In the genomic region with DNA sequence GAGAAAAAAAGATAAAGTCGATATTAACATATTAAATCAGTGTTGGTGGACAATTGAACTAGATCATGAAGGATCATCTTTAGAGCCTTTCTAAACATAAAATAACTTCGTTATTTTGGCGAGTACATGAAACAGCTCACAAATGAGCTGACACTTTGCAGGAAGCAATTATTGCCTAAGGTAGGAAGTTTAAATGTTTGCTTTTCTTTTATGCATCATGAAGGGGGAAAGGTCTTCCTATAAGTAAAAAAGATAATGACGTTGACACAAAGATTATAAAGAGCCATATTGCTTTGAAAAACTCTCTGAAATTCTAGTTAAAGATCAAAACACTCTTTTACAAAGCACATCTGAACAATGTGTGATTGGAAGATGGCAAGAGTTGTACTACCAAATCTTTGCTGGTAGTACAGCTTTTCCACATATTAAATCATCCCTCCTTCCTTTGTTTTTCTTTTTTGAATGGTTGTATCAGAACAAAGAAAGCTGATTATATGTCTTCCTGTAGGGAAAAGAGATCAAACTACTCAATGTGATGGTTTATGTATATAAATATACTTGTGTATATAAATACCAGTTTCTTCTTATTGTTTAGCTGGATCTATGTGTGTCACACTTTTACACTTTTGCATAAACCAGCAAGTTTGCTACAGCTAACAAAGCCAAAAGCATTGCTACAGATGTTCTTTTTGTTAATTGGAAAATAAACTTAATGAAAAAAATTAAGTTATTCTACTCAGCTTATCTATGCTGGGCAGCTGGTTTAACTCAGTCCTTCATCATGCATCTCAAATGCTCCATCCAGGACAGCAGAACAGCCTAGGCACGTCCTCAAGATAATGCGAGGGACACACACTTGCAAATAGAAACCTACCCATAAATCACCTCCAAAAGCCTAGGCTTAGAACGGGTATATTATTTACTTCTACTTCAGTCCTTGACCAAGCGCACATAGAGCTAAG, we compare ENCODE assay signal across 26 cellular contexts.
DNase-seq lines count a peak whose midpoint lies in the region; ATAC-seq, FAIRE-seq and TF ChIP-seq lines count a peak whose summit lies in the region.
"Had no signal": no experiment of that assay in that cellular context is flagged by ENCODE, and none has a peak within 500 bp of the region (broad histone marks: within the 10 kb centered on the region; RNA-seq: fewer than 3 reads in every experiment).

No MANE protein-coding gene starts in this region.

- H2AFZ ChIP-seq in HepG2 (ENCODE audit: low read length) (no peak overlapping the region), PC-3 (ENCODE audit: low read length) (no peak overlapping the region), hepatocyte (no peak overlapping the region)
- H2AFZ ChIP-seq: GM23248, PC-9 had no signal

- H3K4me1 ChIP-seq in HepG2 (ENCODE audit: insufficient read depth, low read length) (peaks cover 23% of the 10 kb centered on the region), right lobe of liver (no peaks in the 10 kb centered on the region), PC-3 (ENCODE audit: insufficient read depth, low read length) (no peaks in the 10 kb centered on the region), hepatocyte (ENCODE audit: insufficient read depth) (no peaks in the 10 kb centered on the region), heart left ventricle (no peaks in the 10 kb centered on the region)
- H3K4me1 ChIP-seq: BLaER1 treated with 17β-estradiol and CSF1 and Interleukin-3, amounts not matched to agents 10 nM and 100 nM; SJCRH30 had no signal

- ATAC-seq in HepG2 (peak; percentile 88), right lobe of liver (no peak), PC-3 (peak; percentile 53), heart left ventricle (no peak)
- ATAC-seq: GM12878, K562, Right ventricle myocardium inferior had no signal

- BruUV-seq in HepG2 (replicated peaks; lab: Mats Ljungman, UMichigan) (no TSS peak), PC-3 (replicated peaks; lab: Mats Ljungman, UMichigan) (no TSS peak)

- H3K9me3 ChIP-seq in HepG2 (ENCODE audit: low read length) (no peaks in the 10 kb centered on the region), right lobe of liver (no peaks in the 10 kb centered on the region), PC-3 (ENCODE audit: low read length) (no peaks in the 10 kb centered on the region), hepatocyte (ENCODE audit: low read depth) (no peaks in the 10 kb centered on the region), heart left ventricle (peaks cover 0 to 7% (median 0%) of the 10 kb centered on the region in 12 donors)
- H3K9me3 ChIP-seq: BLaER1 treated with 17β-estradiol and CSF1 and Interleukin-3, amounts not matched to agents 10 nM and 100 nM; SJCRH30 had no signal

- intact Hi-C loops in HepG2 (cut with micrococcal nuclease; ENCODE audit: unreplicated experiment): no loop called here
- intact Hi-C loops in right lobe of liver (cut with DNase I): no loop called here
- intact Hi-C loops in PC-3 (cut with micrococcal nuclease): no loop called here
- intact Hi-C loops in heart left ventricle (cut with DNase I): no loop called here

- FAIRE-seq in HepG2 (lab: Jason Lieb, UNC): peak; percentile 70
- FAIRE-seq: GM12878, K562 had no signal

- DNase-seq in HepG2 (ENCODE audit: low spot score): peak; percentile 84
- no peak for DNase-seq in right lobe of liver
- DNase-seq in PC-3: no peak
- no peak for DNase-seq in hepatocyte (ENCODE audit: low spot score)
- no peak for DNase-seq in brain microvascular endothelial cell
- DNase-seq in heart left ventricle: no peak
- no peak for DNase-seq in superior temporal gyrus (ENCODE audit: extremely low spot score)
- DNase-seq: CD4-positive, alpha-beta T cell; DMS79; EL; GDM1; GM23248; H7; MM.1S; NCI-H1436; NCI-H187 treated with DMSO at 0.1 percent for 48 hours; NCI-H2171 treated with DMSO at 0.1 percent for 48 hours; NCI-H345; NCI-H510A treated with DMSO at 0.1 percent for 48 hours; NCI-H774; PC-9; SJCRH30 had no signal

- POLR2A ChIA-PET in HepG2 (lab: Yijun Ruan, JAX) (no interaction called here), PC-3 (lab: Charles Lee; ENCODE audit: unreplicated experiment) (interaction anchor here (0.5 kb wide), 1 partner anchor 975 kb away, joined by 5 read pairs; no protein-coding TSS in a partner anchor)

- 38% methylated on average over 8 of the region's 8 CpGs for WGBS in HepG2 (ENCODE audit: low lambda C conversion rate)
- 33% methylated on average over 8 of the region's 8 CpGs for WGBS in right lobe of liver (ENCODE audit: insufficient coverage, low coverage, low lambda C conversion rate, missing lambda C conversion rate)
- 51% methylated on average over 8 of the region's 8 CpGs for WGBS in hepatocyte (ENCODE audit: low lambda C conversion rate, missing lambda C conversion rate)
- WGBS in heart left ventricle, 4 donors: 42 to 53% (median 47%) methylated on average over 8 of the region's 8 CpGs

- no peaks in the 10 kb centered on the region for H3K36me3 ChIP-seq in HepG2 (replicated peaks in 1 of 2; ENCODE audit: control insufficient read depth in 1 of 2, insufficient read depth in 2 of 2, low read length in 2 of 2)
- no peaks in the 10 kb centered on the region for H3K36me3 ChIP-seq in right lobe of liver
- H3K36me3 ChIP-seq in PC-3 (ENCODE audit: low read depth, low read length): no peaks in the 10 kb centered on the region
- no peaks in the 10 kb centered on the region for H3K36me3 ChIP-seq in hepatocyte (replicated peaks; ENCODE audit: insufficient read depth, low read depth)
- no peaks in the 10 kb centered on the region for H3K36me3 ChIP-seq in brain microvascular endothelial cell (replicated peaks)
- H3K36me3 ChIP-seq in heart left ventricle: no peaks in the 10 kb centered on the region
- H3K36me3 ChIP-seq: BLaER1 treated with 17β-estradiol and CSF1 and Interleukin-3, amounts not matched to agents 10 nM and 100 nM; SJCRH30 had no signal

- no peak for TF ChIP-seq POLR2A in HepG2 (IDR thresholded peaks at IDR 0.05; ENCODE audit: insufficient read depth in 1 of 2, low read depth in 2 of 2, low read length in 2 of 2)
- TF ChIP-seq POLR2A in right lobe of liver (IDR thresholded peaks at IDR 0.05): no peak
- TF ChIP-seq POLR2A in heart left ventricle (IDR thresholded peaks at IDR 0.05): no peak

- H3F3A ChIP-seq in PC-3 (ENCODE audit: low read length, unreplicated experiment): no peaks in the 10 kb centered on the region

- H3K4me2 ChIP-seq in HepG2 (ENCODE audit: low read depth, low read length) (0 out of 2 replicates have a peak overlapping the region, but pooled peaks have one; percentile 19), PC-3 (ENCODE audit: low read length) (no peak overlapping the region), hepatocyte (peak overlapping the region; percentile 20)
- H3K4me2 ChIP-seq: BLaER1 treated with 17β-estradiol and CSF1 and Interleukin-3, amounts not matched to agents 10 nM and 100 nM; PC-9 had no signal

- TF ChIP-seq CTCF in HepG2 (CRISPR knock-in tag; IDR thresholded peaks at IDR 0.05): no peak
- TF ChIP-seq CTCF in right lobe of liver (IDR thresholded peaks at IDR 0.05): no peak
- no peak for TF ChIP-seq CTCF in PC-3 (conservative IDR thresholded peaks at IDR 0.05; ENCODE audit: low read depth, low read length)
- TF ChIP-seq CTCF in hepatocyte (IDR thresholded peaks at IDR 0.05; ENCODE audit: poor library complexity): no peak
- no peak for TF ChIP-seq CTCF in brain microvascular endothelial cell (IDR thresholded peaks at IDR 0.05; ENCODE audit: low read depth, low read length, missing control alignments)
- no peak for TF ChIP-seq CTCF in heart left ventricle (IDR thresholded peaks at IDR 0.05)

- H3K27me3 ChIP-seq in HepG2 (ENCODE audit: control insufficient read depth in 1 of 2, insufficient read depth in 2 of 2, low read length in 2 of 2) (no peaks in the 10 kb centered on the region), right lobe of liver (no peaks in the 10 kb centered on the region), PC-3 (ENCODE audit: low read length) (no peaks in the 10 kb centered on the region), hepatocyte (no peaks in the 10 kb centered on the region), brain microvascular endothelial cell (replicated peaks) (no peaks in the 10 kb centered on the region), heart left ventricle (no peaks in the 10 kb centered on the region)
- H3K27me3 ChIP-seq: BLaER1 treated with 17β-estradiol and CSF1 and Interleukin-3, amounts not matched to agents 10 nM and 100 nM; SJCRH30 had no signal

- H3K9me2 ChIP-seq in PC-3 (replicated peaks; ENCODE audit: low read length) (no peaks in the 10 kb centered on the region), hepatocyte (replicated peaks; ENCODE audit: insufficient read depth) (no peaks in the 10 kb centered on the region)

- no peak overlapping the region for H3K4me3 ChIP-seq in HepG2 (replicated peaks in 1 of 3; ENCODE audit: insufficient read depth in 1 of 3, low read depth in 2 of 3, low read length in 3 of 3)
- H3K4me3 ChIP-seq in right lobe of liver: no peak overlapping the region
- no peak overlapping the region for H3K4me3 ChIP-seq in PC-3 (ENCODE audit: low read length)
- H3K4me3 ChIP-seq in hepatocyte: no peak overlapping the region
- no peak overlapping the region for H3K4me3 ChIP-seq in brain microvascular endothelial cell (ENCODE audit: low read depth, low read length)
- H3K4me3 ChIP-seq in heart left ventricle: no peak overlapping the region
- H3K4me3 ChIP-seq: BLaER1 treated with 17β-estradiol and CSF1 and Interleukin-3, amounts not matched to agents 10 nM and 100 nM; GM12878; GM23248; K562; PC-9; SJCRH30 had no signal

- H3K9ac ChIP-seq in HepG2 (ENCODE audit: insufficient read depth, low read depth, low read length) (no peak overlapping the region), PC-3 (ENCODE audit: low read length) (no peak overlapping the region)
- H3K9ac ChIP-seq: BLaER1 treated with 17β-estradiol and CSF1 and Interleukin-3, amounts not matched to agents 10 nM and 100 nM; GM23248 had no signal

- H3K27ac ChIP-seq in HepG2 (ENCODE audit: extremely low read length, insufficient read depth, low read length) (peak overlapping the region; percentile 48), right lobe of liver (no peak overlapping the region), PC-3 (ENCODE audit: low read length) (no peak overlapping the region), hepatocyte (no peak overlapping the region), brain microvascular endothelial cell (no peak overlapping the region), heart left ventricle (no peak overlapping the region)
- H3K27ac ChIP-seq: BLaER1 treated with 17β-estradiol and CSF1 and Interleukin-3, amounts not matched to agents 10 nM and 100 nM; GM23248; PC-9; SJCRH30 had no signal

- no peak for TF ChIP-seq RAD21 in HepG2 (CRISPR knock-in tag; IDR thresholded peaks at IDR 0.05)

- no peaks in the 10 kb centered on the region for H4K20me1 ChIP-seq in HepG2 (ENCODE audit: insufficient read depth, low read length)
- H4K20me1 ChIP-seq in PC-3 (ENCODE audit: low read length): no peaks in the 10 kb centered on the region
- no peaks in the 10 kb centered on the region for H4K20me1 ChIP-seq in hepatocyte (ENCODE audit: insufficient read depth, poor library complexity, severe bottlenecking)
- H4K20me1 ChIP-seq: BLaER1 treated with 17β-estradiol and CSF1 and Interleukin-3, amounts not matched to agents 10 nM and 100 nM had no signal

- H3K79me2 ChIP-seq in HepG2 (ENCODE audit: insufficient read depth, low read length): no peaks in the 10 kb centered on the region
- H3K79me2 ChIP-seq in PC-3 (ENCODE audit: low read length): no peaks in the 10 kb centered on the region
- H3K79me2 ChIP-seq in hepatocyte: no peaks in the 10 kb centered on the region

- TF ChIP-seq EP300 in HepG2 (IDR thresholded peaks at IDR 0.05; ENCODE audit: low read depth in 2 of 2, low read length in 2 of 2) (peak in 1 of 2 experiments; percentile 95; a peak in 2 of 4 replicates), HepG2 (CRISPR knock-in tag; IDR thresholded peaks at IDR 0.05; ENCODE audit: borderline replicate concordance) (peak; percentile 97)

- in situ Hi-C loops in HepG2 (cut with HindIII; ENCODE audit: extremely low pct_ligation_motif_present, low pct_unique_long_range_greater_than_20kb) (no loop called here), brain microvascular endothelial cell (cut with HindIII; ENCODE audit: low pct_ligation_motif_present, low sequenced_read_pairs) (no loop called here)

- CTCF ChIA-PET in HepG2 (lab: Yijun Ruan, JAX; ENCODE audit: low intra/inter-chr PET ratio, low total read pairs): no interaction called here
- CTCF ChIA-PET in PC-3 (lab: Charles Lee): interaction anchor here (0.5 kb wide), 1 partner anchor 24 kb away, joined by 4 read pairs; no protein-coding TSS in a partner anchor

Comparison
In these comparisons a context has a peak if more than half of its experiments do, and no peak if none do; other contexts are left out.
1. ATAC-seq: peak in HepG2 (single experiment) and PC-3 (single experiment); none in right lobe of liver (0 of 4) and heart left ventricle (0 of 4).